ENCODE assay signal across 8 cellular contexts in genomic region chr20:17873410-17874270, GRCh38.
A peak's percentile ranks its signal among the peaks of the same experiment; 100 is the strongest.
DNase-seq lines count a peak whose midpoint lies in the region; ATAC-seq and TF ChIP-seq lines count a peak whose summit lies in the region.

No MANE protein-coding gene starts in this region.

- peaks cover 7% of the 10 kb centered on the region for H3K27me3 Mint-ChIP-seq in GM23338 (ENCODE audit: insufficient read depth, low read depth, poor library complexity)

- H3K27me3 ChIP-seq in GM23338 (ENCODE audit: insufficient read depth) = no peaks in the 10 kb centered on the region
- peaks cover 0 to 30% (median 0%) of the 10 kb centered on the region in 3 experiments for H3K27me3 ChIP-seq in neuronal stem cell (ENCODE audit: control insufficient read depth in 3 of 3, insufficient read depth in 3 of 3, low read depth in 1 of 3, low read length in 3 of 3)

- H3K27ac ChIP-seq in GM23338 (ENCODE audit: low read depth) (no peak overlapping the region), neuronal stem cell (replicated peaks; ENCODE audit: low read length) (no peak overlapping the region)

- H3K9ac ChIP-seq in neuronal stem cell (ENCODE audit: low read depth, low read length, poor library complexity) = no peak overlapping the region

- no peak overlapping the region for H3K4me3 Mint-ChIP-seq in GM23338

- no peak overlapping the region for H2BK5ac ChIP-seq in neuronal stem cell (ENCODE audit: low read length)

- H2AK5ac ChIP-seq in neuronal stem cell (ENCODE audit: low read depth, low read length) = peak overlapping the region; percentile 19

- no peak for TF ChIP-seq CTCF in GM23338 (conservative IDR thresholded peaks at IDR 0.05; ENCODE audit: low read depth in 2 of 2)
- TF ChIP-seq CTCF in epithelial cell of esophagus (IDR thresholded peaks at IDR 0.05; ENCODE audit: insufficient read depth, low read depth, low read length, missing control alignments) = no peak

- no peaks in the 10 kb centered on the region for H3K9me2 ChIP-seq in GM23338 (ENCODE audit: insufficient read depth)

- no peak overlapping the region for H3K4ac ChIP-seq in neuronal stem cell (ENCODE audit: low read length)

- H3K79me1 ChIP-seq in neuronal stem cell (ENCODE audit: low read depth, low read length) = no peaks in the 10 kb centered on the region

- H3K9me3 ChIP-seq in neuronal stem cell (replicated peaks in 1 of 2; ENCODE audit: control insufficient read depth in 2 of 2, insufficient read depth in 1 of 2, low read depth in 1 of 2, low read length in 2 of 2) = no peaks in the 10 kb centered on the region

- WGBS in neuronal stem cell (ENCODE audit: extremely low coverage in 2 of 2, insufficient read length in 2 of 2, insufficient replicate concordance in 1 of 2), 2 donors = no CpG with 5 or more reads among the region's 14 CpGs

- H3K18ac ChIP-seq in neuronal stem cell (ENCODE audit: low read length) = peak overlapping the region; percentile 54

- peak; percentile 47 for DNase-seq in GM23338 (ENCODE audit: low spot score)
- peak; percentile 13 for DNase-seq in NCI-H748 treated with DMSO at 0.1 percent for 48 hours (lab: John Stamatoyannopoulos, UW)
- peak; percentile 70 for DNase-seq in epithelial cell of esophagus (ENCODE audit: low read depth)
- no peak for DNase-seq in neuronal stem cell (ENCODE audit: low spot score)
- DNase-seq in activated CD8-positive, alpha-beta memory T cell treated with anti-CD3 and anti-CD28 coated beads for 24 hours = no peak
- DNase-seq in activated naive CD4-positive, alpha-beta T cell treated with anti-CD3 and anti-CD28 coated beads, Interleukin-2, amount 50 U/mL, for 72 hours (ENCODE audit: low spot score in 2 of 2) = no peak

- peak overlapping the region; percentile 44 for H3K23ac ChIP-seq in neuronal stem cell (ENCODE audit: low read depth, low read length, poor library complexity)

- H3K36me3 Mint-ChIP-seq in GM23338 (ENCODE audit: low read depth) = no peaks in the 10 kb centered on the region
- H3K36me3 Mint-ChIP-seq in activated naive CD4-positive, alpha-beta T cell treated with anti-CD3 and anti-CD28 coated beads, Interleukin-2, amount 50 U/mL, for 72 hours = no peaks in the 10 kb centered on the region

- no peak overlapping the region for H2BK15ac ChIP-seq in neuronal stem cell (ENCODE audit: low read length)

- H2AFZ ChIP-seq in GM23338 = peak overlapping the region; percentile 34; the same call in 1 of the 2 replicates
- H2AFZ ChIP-seq in neuronal stem cell (ENCODE audit: low read length) = no peak overlapping the region

- no peaks in the 10 kb centered on the region; the same call in 1 of the 2 replicates for H3F3A ChIP-seq in GM23338 (replicated peaks; ENCODE audit: low read depth)

- H2BK120ac ChIP-seq in neuronal stem cell (ENCODE audit: low read depth, low read length) = no peak overlapping the region

- no peak overlapping the region for H3K27ac Mint-ChIP-seq in GM23338
- H3K27ac Mint-ChIP-seq in activated naive CD4-positive, alpha-beta T cell treated with anti-CD3 and anti-CD28 coated beads, Interleukin-2, amount 50 U/mL, for 72 hours = no peak overlapping the region

- H3K4me2 ChIP-seq in GM23338 (no peak overlapping the region), neuronal stem cell (ENCODE audit: insufficient read depth, low read length, poor library complexity, severe bottlenecking) (no peak overlapping the region)

- H3K14ac ChIP-seq in neuronal stem cell (ENCODE audit: low read length) = no peak overlapping the region

- no peak overlapping the region for H4K8ac ChIP-seq in neuronal stem cell (ENCODE audit: low read depth, low read length)

- H3K4me3 ChIP-seq in GM23338 = no peak overlapping the region
- H3K4me3 ChIP-seq in epithelial cell of esophagus (ENCODE audit: low read length) = no peak overlapping the region
- H3K4me3 ChIP-seq in neuronal stem cell (ENCODE audit: low read length in 2 of 2) = peak overlapping the region in 1 of 2 donors; percentile 12

- H4K20me1 ChIP-seq in GM23338 (replicated peaks; ENCODE audit: insufficient read depth) = no peaks in the 10 kb centered on the region

- no peaks in the 10 kb centered on the region for H3K36me3 ChIP-seq in GM23338 (ENCODE audit: insufficient read depth)
- H3K36me3 ChIP-seq in neuronal stem cell (replicated peaks in 1 of 2; ENCODE audit: control insufficient read depth in 2 of 2, insufficient read depth in 2 of 2, low read length in 2 of 2) = no peaks in the 10 kb centered on the region

- ATAC-seq in GM23338 (peak; percentile 48), HG03432 (IDR thresholded peaks at IDR 0.05; ENCODE audit: unreplicated experiment) (no peak), HG03442 (IDR thresholded peaks at IDR 0.05; ENCODE audit: unreplicated experiment) (no peak)
- ATAC-seq in activated naive CD4-positive, alpha-beta T cell treated with anti-CD3 and anti-CD28 coated beads, Interleukin-2, amount 50 U/mL, for 72 hours = no peak

- no peak overlapping the region for H2BK12ac ChIP-seq in neuronal stem cell (ENCODE audit: low read length)

- H3K79me2 ChIP-seq in GM23338 (replicated peaks; ENCODE audit: insufficient read depth) = no peaks in the 10 kb centered on the region

- peaks cover 55% of the 10 kb centered on the region for H3K4me1 ChIP-seq in GM23338 (ENCODE audit: insufficient read depth)
- peaks cover 2 to 9% of the 10 kb centered on the region in 2 donors for H3K4me1 ChIP-seq in neuronal stem cell (ENCODE audit: control insufficient read depth in 2 of 2, insufficient read depth in 1 of 2, low read depth in 1 of 2, low read length in 2 of 2)

- H4K91ac ChIP-seq in neuronal stem cell (ENCODE audit: low read depth, low read length, poor library complexity) = no peak overlapping the region

- H3K9me3 Mint-ChIP-seq in GM23338 = no peaks in the 10 kb centered on the region
- H3K9me3 Mint-ChIP-seq in activated naive CD4-positive, alpha-beta T cell treated with anti-CD3 and anti-CD28 coated beads, Interleukin-2, amount 50 U/mL, for 72 hours = no peaks in the 10 kb centered on the region

- H3K4me1 Mint-ChIP-seq in GM23338 = peaks cover 68% of the 10 kb centered on the region

TF ChIP-seq in GM23338, 12 proteins besides CTCF, POLR2A, EP300 and RAD21 (continues in another document):
- no peak for TF ChIP-seq EZH2 (IDR thresholded peaks at IDR 0.05; ENCODE audit: low read depth, unreplicated experiment)
- TF ChIP-seq, protein P1, sequence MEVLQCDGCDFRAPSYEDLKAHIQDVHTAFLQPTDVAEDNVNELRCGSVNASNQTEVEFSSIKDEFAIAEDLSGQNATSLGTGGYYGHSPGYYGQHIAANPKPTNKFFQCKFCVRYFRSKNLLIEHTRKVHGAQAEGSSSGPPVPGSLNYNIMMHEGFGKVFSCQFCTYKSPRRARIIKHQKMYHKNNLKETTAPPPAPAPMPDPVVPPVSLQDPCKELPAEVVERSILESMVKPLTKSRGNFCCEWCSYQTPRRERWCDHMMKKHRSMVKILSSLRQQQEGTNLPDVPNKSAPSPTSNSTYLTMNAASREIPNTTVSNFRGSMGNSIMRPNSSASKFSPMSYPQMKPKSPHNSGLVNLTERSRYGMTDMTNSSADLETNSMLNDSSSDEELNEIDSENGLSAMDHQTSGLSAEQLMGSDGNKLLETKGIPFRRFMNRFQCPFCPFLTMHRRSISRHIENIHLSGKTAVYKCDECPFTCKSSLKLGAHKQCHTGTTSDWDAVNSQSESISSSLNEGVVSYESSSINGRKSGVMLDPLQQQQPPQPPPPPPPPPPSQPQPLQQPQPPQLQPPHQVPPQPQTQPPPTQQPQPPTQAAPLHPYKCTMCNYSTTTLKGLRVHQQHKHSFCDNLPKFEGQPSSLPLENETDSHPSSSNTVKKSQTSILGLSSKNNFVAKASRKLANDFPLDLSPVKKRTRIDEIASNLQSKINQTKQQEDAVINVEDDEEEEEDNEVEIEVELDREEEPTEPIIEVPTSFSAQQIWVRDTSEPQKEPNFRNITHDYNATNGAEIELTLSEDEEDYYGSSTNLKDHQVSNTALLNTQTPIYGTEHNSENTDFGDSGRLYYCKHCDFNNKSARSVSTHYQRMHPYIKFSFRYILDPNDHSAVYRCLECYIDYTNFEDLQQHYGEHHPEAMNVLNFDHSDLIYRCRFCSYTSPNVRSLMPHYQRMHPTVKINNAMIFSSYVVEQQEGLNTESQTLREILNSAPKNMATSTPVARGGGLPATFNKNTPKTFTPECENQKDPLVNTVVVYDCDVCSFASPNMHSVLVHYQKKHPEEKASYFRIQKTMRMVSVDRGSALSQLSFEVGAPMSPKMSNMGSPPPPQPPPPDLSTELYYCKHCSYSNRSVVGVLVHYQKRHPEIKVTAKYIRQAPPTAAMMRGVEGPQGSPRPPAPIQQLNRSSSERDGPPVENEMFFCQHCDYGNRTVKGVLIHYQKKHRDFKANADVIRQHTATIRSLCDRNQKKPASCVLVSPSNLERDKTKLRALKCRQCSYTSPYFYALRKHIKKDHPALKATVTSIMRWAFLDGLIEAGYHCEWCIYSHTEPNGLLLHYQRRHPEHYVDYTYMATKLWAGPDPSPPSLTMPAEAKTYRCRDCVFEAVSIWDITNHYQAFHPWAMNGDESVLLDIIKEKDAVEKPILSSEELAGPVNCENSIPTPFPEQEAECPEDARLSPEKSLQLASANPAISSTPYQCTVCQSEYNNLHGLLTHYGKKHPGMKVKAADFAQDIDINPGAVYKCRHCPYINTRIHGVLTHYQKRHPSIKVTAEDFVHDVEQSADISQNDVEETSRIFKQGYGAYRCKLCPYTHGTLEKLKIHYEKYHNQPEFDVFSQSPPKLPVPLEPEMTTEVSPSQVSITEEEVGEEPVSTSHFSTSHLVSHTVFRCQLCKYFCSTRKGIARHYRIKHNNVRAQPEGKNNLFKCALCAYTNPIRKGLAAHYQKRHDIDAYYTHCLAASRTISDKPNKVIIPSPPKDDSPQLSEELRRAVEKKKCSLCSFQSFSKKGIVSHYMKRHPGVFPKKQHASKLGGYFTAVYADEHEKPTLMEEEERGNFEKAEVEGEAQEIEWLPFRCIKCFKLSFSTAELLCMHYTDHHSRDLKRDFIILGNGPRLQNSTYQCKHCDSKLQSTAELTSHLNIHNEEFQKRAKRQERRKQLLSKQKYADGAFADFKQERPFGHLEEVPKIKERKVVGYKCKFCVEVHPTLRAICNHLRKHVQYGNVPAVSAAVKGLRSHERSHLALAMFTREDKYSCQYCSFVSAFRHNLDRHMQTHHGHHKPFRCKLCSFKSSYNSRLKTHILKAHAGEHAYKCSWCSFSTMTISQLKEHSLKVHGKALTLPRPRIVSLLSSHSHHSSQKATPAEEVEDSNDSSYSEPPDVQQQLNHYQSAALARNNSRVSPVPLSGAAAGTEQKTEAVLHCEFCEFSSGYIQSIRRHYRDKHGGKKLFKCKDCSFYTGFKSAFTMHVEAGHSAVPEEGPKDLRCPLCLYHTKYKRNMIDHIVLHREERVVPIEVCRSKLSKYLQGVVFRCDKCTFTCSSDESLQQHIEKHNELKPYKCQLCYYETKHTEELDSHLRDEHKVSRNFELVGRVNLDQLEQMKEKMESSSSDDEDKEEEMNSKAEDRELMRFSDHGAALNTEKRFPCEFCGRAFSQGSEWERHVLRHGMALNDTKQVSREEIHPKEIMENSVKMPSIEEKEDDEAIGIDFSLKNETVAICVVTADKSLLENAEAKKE (CRISPR knock-in tag; IDR thresholded peaks at IDR 0.05) = no peak
- no peak for TF ChIP-seq ZNF331 (CRISPR knock-in tag; IDR thresholded peaks at IDR 0.05; ENCODE audit: low read depth)

Comparison
In these comparisons a context has a peak if more than half of its experiments do, and no peak if none do; other contexts are left out.
1. DNase-seq: peak in GM23338 (single experiment), NCI-H748 treated with DMSO at 0.1 percent for 48 hours (single experiment) and epithelial cell of esophagus (single experiment); none in neuronal stem cell (single experiment), activated CD8-positive, alpha-beta memory T cell treated with anti-CD3 and anti-CD28 coated beads for 24 hours (single experiment) and activated naive CD4-positive, alpha-beta T cell treated with anti-CD3 and anti-CD28 coated beads, Interleukin-2, amount 50 U/mL, for 72 hours (0 of 2).